In genomic region chr5:160466889-160467554, GRCh38 we compare ENCODE assay signal across 8 cellular contexts. TPM values are rescaled to one million over a fixed set of nuclear protein-coding genes. Genes with fewer than 3 reads are reported as not detected.
DNase-seq lines count a peak whose midpoint lies in the region; ATAC-seq and TF ChIP-seq lines count a peak whose summit lies in the region.
"Had no signal": no experiment of that assay in that cellular context is flagged by ENCODE, and none has a peak within 500 bp of the region (broad histone marks: within the 10 kb centered on the region; RNA-seq: fewer than 3 reads in every experiment).

No MANE protein-coding gene starts in this region.

- H3K9ac ChIP-seq in MM.1S (ENCODE audit: low read length) (peak overlapping the region; percentile 53), duodenal mucosa (ENCODE audit: low read depth in 1 of 2, low read length in 2 of 2) (peak overlapping the region; percentile 9 to 41)

- H2AFZ ChIP-seq in MM.1S (ENCODE audit: low read length), result peak overlapping the region; percentile 3

- H3K27ac ChIP-seq in MM.1S (ENCODE audit: low read length) (peak overlapping the region; percentile 94), duodenal mucosa (ENCODE audit: low read depth, low read length) (no peak overlapping the region), sigmoid colon (peak overlapping the region in 3 of 4 donors; percentile 34 to 57 (median 46)), tibial artery (no peak overlapping the region)

- no peaks in the 10 kb centered on the region for H3K27me3 ChIP-seq in MM.1S (replicated peaks; ENCODE audit: insufficient read depth, low read length)
- no peaks in the 10 kb centered on the region for H3K27me3 ChIP-seq in duodenal mucosa (ENCODE audit: control insufficient read depth in 1 of 2, insufficient read depth in 2 of 2, low read length in 2 of 2)
- no peaks in the 10 kb centered on the region for H3K27me3 ChIP-seq in sigmoid colon
- H3K27me3 ChIP-seq in tibial artery, result no peaks in the 10 kb centered on the region

- H3K9me3 ChIP-seq in MM.1S (replicated peaks; ENCODE audit: insufficient read depth, low read length) (no peaks in the 10 kb centered on the region), duodenal mucosa (ENCODE audit: control insufficient read depth in 1 of 2, low read length in 2 of 2) (no peaks in the 10 kb centered on the region), sigmoid colon (no peaks in the 10 kb centered on the region), tibial artery (no peaks in the 10 kb centered on the region)

- peak overlapping the region; percentile 87 for H3K4me3 ChIP-seq in MM.1S (ENCODE audit: low read length)
- H3K4me3 ChIP-seq in duodenal mucosa (ENCODE audit: low read depth in 1 of 2, low read length in 2 of 2), result peak overlapping the region; percentile 66 to 71
- H3K4me3 ChIP-seq in sigmoid colon, result peak overlapping the region in 3 of 4 donors; percentile 23 to 36 (median 24)
- H3K4me3 ChIP-seq in tibial artery, result no peak overlapping the region

- TF ChIP-seq CTCF in MM.1S (IDR thresholded peaks at IDR 0.05; ENCODE audit: low read length), result no peak
- no peak for TF ChIP-seq CTCF in sigmoid colon (IDR thresholded peaks at IDR 0.05)
- no peak for TF ChIP-seq CTCF in tibial artery (IDR thresholded peaks at IDR 0.05)

- no peaks in the 10 kb centered on the region for H3K36me3 ChIP-seq in MM.1S (replicated peaks; ENCODE audit: insufficient read depth, low read length)
- no peaks in the 10 kb centered on the region for H3K36me3 ChIP-seq in duodenal mucosa (ENCODE audit: control insufficient read depth in 1 of 2, insufficient read depth in 2 of 2, low read length in 2 of 2)
- no peaks in the 10 kb centered on the region for H3K36me3 ChIP-seq in sigmoid colon
- H3K36me3 ChIP-seq in tibial artery, result no peaks in the 10 kb centered on the region

- no peaks in the 10 kb centered on the region for H3K9me2 ChIP-seq in MM.1S (replicated peaks; ENCODE audit: insufficient read depth, low read length)

- no peaks in the 10 kb centered on the region for H4K20me1 ChIP-seq in MM.1S (ENCODE audit: insufficient read depth, low read length)

- peaks cover 34% of the 10 kb centered on the region for H3K4me1 ChIP-seq in MM.1S (ENCODE audit: low read length)
- H3K4me1 ChIP-seq in duodenal mucosa (ENCODE audit: control insufficient read depth in 1 of 2, insufficient read depth in 2 of 2, low read length in 2 of 2), result peaks cover 40 to 54% of the 10 kb centered on the region in 2 donors
- H3K4me1 ChIP-seq in sigmoid colon, result peaks cover 0 to 34% (median 18%) of the 10 kb centered on the region in 4 donors
- peaks cover 3 to 22% (median 17%) of the 10 kb centered on the region in 4 donors for H3K4me1 ChIP-seq in tibial artery

- intact Hi-C loops in sigmoid colon (cut with DNase I) (no loop called here), tibial artery (cut with DNase I; ENCODE audit: low total_unique reads) (no loop called here)

- no peak for TF ChIP-seq EP300 in sigmoid colon (IDR thresholded peaks at IDR 0.05)

- DNase-seq in MM.1S (peak; percentile 15), sigmoid colon (no peak), NCI-H1417 treated with DMSO at 0.1 percent for 48 hours (lab: John Stamatoyannopoulos, UW) (no peak), tibial artery (no peak), HuH-7.5 (ENCODE audit: low spot score) (no peak)
- DNase-seq: NCI-H1694 had no signal

- 11 to 31% methylated on average over 9 of the region's 9 CpGs for WGBS in sigmoid colon, 2 donors

- peak; percentile 4 for ATAC-seq in GM19351 (IDR thresholded peaks at IDR 0.05; ENCODE audit: unreplicated experiment)

- H3K79me2 ChIP-seq in MM.1S (ENCODE audit: low read length), result peaks cover 43% of the 10 kb centered on the region

- H3K4me2 ChIP-seq in MM.1S (ENCODE audit: low read depth, low read length), result peak overlapping the region; percentile 85

- TF ChIP-seq POLR2A in sigmoid colon (IDR thresholded peaks at IDR 0.05), result no peak

- peaks cover 22% of the 10 kb centered on the region for H3F3A ChIP-seq in MM.1S (ENCODE audit: insufficient read depth, low read length)

RNA-seq across cellular contexts. Expression of gene PTTG1, which starts 45.4 kb away (rescaled TPM):
- total RNA-seq in sigmoid colon, result 10 to 100 TPM in 1 of 4 donors, 1 to 10 TPM in 3; 1.8 to 11.9 (median 4.7) TPM
- polyA plus RNA-seq in sigmoid colon, result 10 to 100 TPM; 15.0 to 93.8 (median 30.7) TPM

RNA-seq across cellular contexts. Expression of gene SLU7, which starts 48.1 kb away (rescaled TPM):
- total RNA-seq in sigmoid colon, result 10 to 100 TPM; 22.4 to 80.3 (median 65.6) TPM
- 10 to 100 TPM; 27.8 to 44.4 (median 37.9) TPM for polyA plus RNA-seq in sigmoid colon

Comparison
In these comparisons a context has a peak if more than half of its experiments do, and no peak if none do; other contexts are left out.
1. H3K27ac ChIP-seq: peak in MM.1S (single experiment) and sigmoid colon (3 of 4); none in duodenal mucosa (single experiment) and tibial artery (0 of 2).
2. H3K4me3 ChIP-seq: peak in MM.1S (single experiment), duodenal mucosa (2 of 2) and sigmoid colon (3 of 4); none in tibial artery (0 of 2).